In the genomic region with DNA sequence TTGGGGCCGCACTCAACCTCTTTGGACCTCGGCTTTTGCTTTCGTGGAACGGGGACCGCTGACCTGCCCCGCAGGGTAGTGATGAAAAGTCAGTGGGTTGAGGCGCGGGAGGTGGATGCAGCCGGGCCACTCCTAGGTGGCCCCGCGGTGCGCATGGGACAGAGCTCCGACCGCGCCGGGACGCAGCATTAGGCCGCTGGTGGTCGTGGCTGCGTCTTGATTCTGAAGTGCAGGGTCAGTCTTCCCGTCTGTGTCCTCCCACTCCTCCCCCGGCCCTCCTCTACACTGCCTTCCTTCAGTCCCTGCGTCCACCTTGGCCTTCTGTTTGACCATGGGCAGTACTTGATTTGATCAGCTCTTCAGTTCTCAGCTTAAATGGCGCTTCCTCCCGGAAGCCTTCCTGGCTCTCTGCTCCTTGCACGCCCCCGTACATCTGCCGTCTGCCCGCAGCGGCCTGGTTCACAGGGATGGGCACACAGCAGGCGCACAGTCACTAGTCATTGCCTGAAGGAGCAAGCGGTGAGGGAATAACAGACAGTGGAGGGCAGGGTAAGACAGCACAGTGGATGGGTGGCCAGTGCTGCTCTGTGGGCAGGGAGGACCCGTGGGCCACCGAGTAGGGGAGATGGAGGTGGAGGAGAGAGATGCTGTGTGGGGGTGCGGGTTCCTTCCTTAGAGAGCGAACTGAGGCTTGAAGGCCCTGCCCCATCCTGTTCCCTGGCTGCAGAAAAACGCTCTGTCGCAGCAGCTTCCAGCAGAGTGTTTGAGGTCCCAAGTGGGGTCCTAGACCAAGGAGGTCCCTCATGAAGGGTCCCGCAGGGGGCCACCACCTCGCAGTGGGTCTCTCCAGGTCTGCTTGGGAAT, we compare ENCODE assay signal across 7 cellular contexts. TPM values are rescaled to one million over a fixed set of nuclear protein-coding genes. Genes with fewer than 3 reads are reported as not detected.
DNase-seq lines count a peak whose midpoint lies in the region; ATAC-seq and TF ChIP-seq lines count a peak whose summit lies in the region.

No MANE protein-coding gene starts in this region.

- peaks cover 4% of the 10 kb centered on the region for H3K4me1 ChIP-seq in HAP-1
- peaks cover 50% of the 10 kb centered on the region for H3K4me1 ChIP-seq in lower lobe of right lung

- no peaks in the 10 kb centered on the region for H3K27me3 ChIP-seq in HAP-1 (ENCODE audit: low read depth)
- no peaks in the 10 kb centered on the region for H3K27me3 ChIP-seq in lower lobe of right lung (ENCODE audit: low read depth)

- DNase-seq in HAP-1 (ENCODE audit: low spot score in 2 of 2) = no peak
- no peak for DNase-seq in SK-N-MC (ENCODE audit: low read depth, low spot score)
- DNase-seq in choroid plexus epithelial cell (ENCODE audit: low read depth) = peak; percentile 27
- DNase-seq in lower lobe of right lung = no peak
- peak in 4 of 49 donors; percentile 26 to 33 (median 31) for DNase-seq in substantia nigra (lab: John Stamatoyannopoulos, UW)
- no peak for DNase-seq in COLO829 (ENCODE audit: low spot score)
- DNase-seq in NCI-H446 treated with DMSO at 0.1 percent for 48 hours (lab: John Stamatoyannopoulos, UW) = no peak

- H3K9ac ChIP-seq in SK-N-MC (ENCODE audit: insufficient read length) = no peak overlapping the region

- TF ChIP-seq CTCF in choroid plexus epithelial cell (conservative IDR thresholded peaks at IDR 0.05; ENCODE audit: low read depth, low read length) = no peak
- no peak for TF ChIP-seq CTCF in lower lobe of right lung (IDR thresholded peaks at IDR 0.05)

- peak; percentile 33 to 37 for ATAC-seq in lower lobe of right lung

- H3K36me3 ChIP-seq in HAP-1 (replicated peaks) = no peaks in the 10 kb centered on the region
- H3K36me3 ChIP-seq in SK-N-MC (ENCODE audit: insufficient read depth, low read length) = no peaks in the 10 kb centered on the region
- H3K36me3 ChIP-seq in lower lobe of right lung = peaks cover 6% of the 10 kb centered on the region

- no peaks in the 10 kb centered on the region for H3K9me3 ChIP-seq in HAP-1
- no peaks in the 10 kb centered on the region for H3K9me3 ChIP-seq in SK-N-MC (ENCODE audit: low read depth, low read length)
- no peaks in the 10 kb centered on the region for H3K9me3 ChIP-seq in lower lobe of right lung

- H3K4me3 ChIP-seq in HAP-1 (peak overlapping the region; percentile 71), SK-N-MC (peak overlapping the region; percentile 84), choroid plexus epithelial cell (ENCODE audit: low read depth, low read length) (peak overlapping the region; percentile 71), lower lobe of right lung (peak overlapping the region; percentile 72)

- H3K27ac ChIP-seq in SK-N-MC (no peak overlapping the region), lower lobe of right lung (peak overlapping the region; percentile 86), substantia nigra (ENCODE audit: low read depth, low read length, poor library complexity, severe bottlenecking) (peak overlapping the region; percentile 82)

- in situ Hi-C loops in HAP-1 (cut with MboI; ENCODE audit: low sequenced_read_pairs) = no loop called here

- intact Hi-C loops in lower lobe of right lung (cut with DNase I) = no loop called here

RNA-seq across cellular contexts. Expression of a gene that starts 0.7 kb away (rescaled TPM):
- 161 TPM for total RNA-seq in lower lobe of right lung

RNA-seq across cellular contexts. Expression of a gene that starts 41.3 kb away (rescaled TPM):
- total RNA-seq in lower lobe of right lung = 26.3 TPM

RNA-seq across cellular contexts. Expression of a gene that starts 42.5 kb away (rescaled TPM):
- 31.3 TPM for total RNA-seq in lower lobe of right lung
